In genomic region chr11:63620928-63621539, GRCh38 we compare ENCODE assay signal across 18 cellular contexts. TPM values are rescaled to one million over a fixed set of nuclear protein-coding genes. Genes with fewer than 3 reads are reported as not detected.
DNase-seq lines count a peak whose midpoint lies in the region; ATAC-seq, FAIRE-seq and TF ChIP-seq lines count a peak whose summit lies in the region.
"Had no signal": no experiment of that assay in that cellular context is flagged by ENCODE, and none has a peak within 500 bp of the region (broad histone marks: within the 10 kb centered on the region; RNA-seq: fewer than 3 reads in every experiment).

No MANE protein-coding gene starts in this region.

- FAIRE-seq in frontal cortex (lab: Jason Lieb, UNC): no peak
- FAIRE-seq: pancreas had no signal

- H3K9me3 ChIP-seq in heart left ventricle (no peaks in the 10 kb centered on the region), right cardiac atrium (ENCODE audit: control insufficient read depth, low read length) (no peaks in the 10 kb centered on the region), tibial nerve (no peaks in the 10 kb centered on the region)
- H3K9me3 ChIP-seq: mucosa of descending colon, pancreas, spleen had no signal

- H3K27me3 ChIP-seq in heart left ventricle (no peaks in the 10 kb centered on the region), right cardiac atrium (ENCODE audit: control insufficient read depth, insufficient read depth) (no peaks in the 10 kb centered on the region), tibial nerve (no peaks in the 10 kb centered on the region)
- H3K27me3 ChIP-seq: cardiac muscle cell, pancreas, spleen had no signal

- no peaks in the 10 kb centered on the region for H3K36me3 ChIP-seq in heart left ventricle
- H3K36me3 ChIP-seq in tibial nerve: peaks cover 0 to 7% (median 0%) of the 10 kb centered on the region in 3 donors
- H3K36me3 ChIP-seq: cardiac muscle cell, pancreas, spleen had no signal

- DNase-seq in heart left ventricle: no peak
- no peak for DNase-seq in right cardiac atrium
- peak; percentile 83 to 98 for DNase-seq in NOMO-1 (lab: John Stamatoyannopoulos, UW; ENCODE audit: unreplicated experiment in 2 of 2)
- no peak for DNase-seq in effector memory CD8-positive, alpha-beta T cell
- DNase-seq in tibial nerve (ENCODE audit: low spot score in 2 of 2): no peak
- DNase-seq in hepatic stellate cell (ENCODE audit: low spot score): no peak
- no peak for DNase-seq in frontal cortex (ENCODE audit: low spot score in 2 of 2)
- no peak for DNase-seq in NCI-H187 treated with DMSO at 0.1 percent for 48 hours (lab: John Stamatoyannopoulos, UW)
- DNase-seq: DMS53, foreskin melanocyte, HFFc6, mucosa of descending colon, pancreas, spleen, T-cell had no signal

- peak in 3 of 4 donors; percentile 34 to 51 (median 43) for ATAC-seq in heart left ventricle
- no peak for ATAC-seq in right cardiac atrium
- ATAC-seq in effector memory CD8-positive, alpha-beta T cell (replicated peaks): no peak
- ATAC-seq: activated CD4-positive, CD25-positive, alpha-beta regulatory T cell treated with anti-CD3 and anti-CD28 coated beads, Interleukin-2, amount 50 U/mL, for 24 hours; T-cell had no signal

- no peaks in the 10 kb centered on the region for H3K27me3 Mint-ChIP-seq in effector memory CD8-positive, alpha-beta T cell
- H3K27me3 Mint-ChIP-seq: activated naive CD8-positive, alpha-beta T cell; T-cell had no signal

- peaks cover 8 to 13% of the 10 kb centered on the region in 2 donors for H3K4me1 Mint-ChIP-seq in effector memory CD8-positive, alpha-beta T cell (ENCODE audit: low read depth in 2 of 2)

- no peak for TF ChIP-seq POLR2A in heart left ventricle (IDR thresholded peaks at IDR 0.05)
- TF ChIP-seq POLR2A in tibial nerve (IDR thresholded peaks at IDR 0.05): no peak

- H3K4me3 Mint-ChIP-seq in effector memory CD8-positive, alpha-beta T cell: peak overlapping the region in 1 of 2 donors; percentile 50
- H3K4me3 Mint-ChIP-seq: activated naive CD8-positive, alpha-beta T cell; HFFc6; T-cell had no signal

- no peaks in the 10 kb centered on the region for H3K9me3 Mint-ChIP-seq in effector memory CD8-positive, alpha-beta T cell
- H3K9me3 Mint-ChIP-seq: HFFc6, T-cell had no signal

- H3K4me1 ChIP-seq in heart left ventricle (peaks cover 0 to 27% (median 0%) of the 10 kb centered on the region in 12 donors), right cardiac atrium (ENCODE audit: control insufficient read depth, insufficient read depth, low read length) (peaks cover 2% of the 10 kb centered on the region), tibial nerve (peaks cover 0 to 16% (median 5%) of the 10 kb centered on the region in 4 donors)

- intact Hi-C loops in heart left ventricle (cut with DNase I) (loop anchor here in 1 of 10 donors (5.0 kb wide), 1 partner anchor 144 kb away; no protein-coding TSS in a partner anchor), right cardiac atrium (cut with DNase I) (no loop called here)

- WGBS in heart left ventricle, 4 donors: 83 to 94% (median 88%) methylated on average over 1 of the region's 1 CpG
- WGBS in right cardiac atrium: 76% methylated on average over 1 of the region's 1 CpG
- 57 to 73% methylated on average over 1 of the region's 1 CpG for WGBS in tibial nerve, 2 donors

- TF ChIP-seq CTCF in heart left ventricle (IDR thresholded peaks at IDR 0.05) (no peak), tibial nerve (IDR thresholded peaks at IDR 0.05) (no peak)

- H3K27ac ChIP-seq in heart left ventricle (peak overlapping the region in 1 of 12 donors; percentile 79), right cardiac atrium (ENCODE audit: low read length) (no peak overlapping the region), tibial nerve (no peak overlapping the region)
- H3K27ac ChIP-seq: cardiac muscle cell had no signal

- peak overlapping the region; percentile 75 to 89 for H3K27ac Mint-ChIP-seq in effector memory CD8-positive, alpha-beta T cell
- H3K27ac Mint-ChIP-seq: activated naive CD8-positive, alpha-beta T cell; HFFc6 had no signal

- H3K4me3 ChIP-seq in heart left ventricle (no peak overlapping the region), right cardiac atrium (ENCODE audit: low read length) (no peak overlapping the region), tibial nerve (no peak overlapping the region)
- H3K4me3 ChIP-seq: cardiac muscle cell, mucosa of descending colon, pancreas, spleen had no signal

- peak; percentile 35 to 51 for TF ChIP-seq EP300 in tibial nerve (IDR thresholded peaks at IDR 0.05)

- H3K36me3 Mint-ChIP-seq in effector memory CD8-positive, alpha-beta T cell (ENCODE audit: insufficient read depth): peaks cover 6% of the 10 kb centered on the region
- H3K36me3 Mint-ChIP-seq: activated naive CD8-positive, alpha-beta T cell; T-cell had no signal

RNA-seq across cellular contexts. Expression of gene PLAAT3, which starts 6.8 kb away (rescaled TPM):
- total RNA-seq in heart left ventricle (100 to 1,000 TPM in 8 of 9 donors, 10 to 100 TPM in 1; 84.7 to 152 (median 126) TPM), right cardiac atrium (100 to 1,000 TPM; 110 to 142 (median 125) TPM), tibial nerve (100 to 1,000 TPM; 140 to 185 (median 157) TPM), frontal cortex (2.4 TPM)
- polyA plus RNA-seq in heart left ventricle (100 to 1,000 TPM in 1 of 2 donors, 10 to 100 TPM in 1; 74.9 to 191 TPM), right cardiac atrium (158 TPM)

RNA-seq across cellular contexts. Expression of gene ATL3, which starts 50.1 kb away (rescaled TPM):
- total RNA-seq in heart left ventricle (10 to 100 TPM; 10.4 to 30.4 (median 13.8) TPM), right cardiac atrium (10 to 100 TPM; 14.6 to 32.9 (median 23.1) TPM), tibial nerve (100 to 1,000 TPM in 1 of 4 donors, 10 to 100 TPM in 3; 81.4 to 102 (median 92.9) TPM), frontal cortex (21.6 TPM)
- polyA plus RNA-seq in heart left ventricle (1 to 10 TPM; 4.7 to 7.5 TPM), right cardiac atrium (6.9 TPM)

RNA-seq across cellular contexts. Expression of gene PLAAT2, which starts 57.9 kb away (rescaled TPM):
- total RNA-seq in heart left ventricle (1 to 10 TPM in 1 of 9 donors, under 1 TPM in 1, not detected in 7; 0.46 to 3.8 TPM), right cardiac atrium (under 1 TPM in 1 of 4 donors, not detected in 3; 0.31 TPM), tibial nerve (under 1 TPM in 1 of 4 donors, not detected in 3; 0.90 TPM), frontal cortex (not detected)
- polyA plus RNA-seq in heart left ventricle (under 1 TPM; 0.11 to 0.38 TPM), right cardiac atrium (0.66 TPM)
- total RNA-seq: cardiac muscle cell, HFFc6, pancreas had no signal
- polyA plus RNA-seq: cardiac muscle cell had no signal

Comparison
In these comparisons a context has a peak if more than half of its experiments do, and no peak if none do; other contexts are left out.
1. ATAC-seq: peak in heart left ventricle (3 of 4); none in right cardiac atrium (0 of 2) and effector memory CD8-positive, alpha-beta T cell (single experiment).
2. DNase-seq: peak in NOMO-1 (2 of 2); none in heart left ventricle (0 of 5), right cardiac atrium (0 of 3), effector memory CD8-positive, alpha-beta T cell (0 of 3), tibial nerve (0 of 2), hepatic stellate cell (single experiment), frontal cortex (0 of 2) and NCI-H187 treated with DMSO at 0.1 percent for 48 hours (single experiment).
3. RNA of gene PLAAT3, which starts 6.8 kb away (total RNA-seq): 140 to 185 TPM in tibial nerve, 110 to 142 TPM in right cardiac atrium and 84.7 to 152 TPM in heart left ventricle; 2.4 TPM in frontal cortex (single experiment); every median in the first group is over 10 times any median in the second.